23 cellular contexts compared by ENCODE assay signal in the genomic region with DNA sequence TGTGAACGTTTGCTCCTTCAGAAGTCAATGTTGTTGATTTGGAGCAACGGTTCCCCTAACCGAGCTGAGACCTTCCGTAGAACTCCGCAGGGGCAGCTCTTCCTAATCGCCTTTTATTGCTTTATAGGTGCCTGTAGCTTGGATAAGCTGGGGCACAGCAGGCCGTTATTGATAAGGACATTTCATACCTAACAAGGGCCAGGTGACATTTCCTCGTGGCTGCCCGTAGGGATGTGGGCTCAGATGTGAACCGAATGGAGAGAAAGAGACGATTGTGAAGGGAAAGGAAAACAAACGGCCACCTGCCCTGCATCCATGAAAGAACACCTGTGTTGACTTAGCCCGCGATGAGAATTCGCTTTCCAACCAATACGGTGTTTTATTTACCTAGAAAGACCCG. TPM values are rescaled to one million over a fixed set of nuclear protein-coding genes. Genes with fewer than 3 reads are reported as not detected.
DNase-seq lines count a peak whose midpoint lies in the region; ATAC-seq and TF ChIP-seq lines count a peak whose summit lies in the region.
"Had no signal": no experiment of that assay in that cellular context is flagged by ENCODE, and none has a peak within 500 bp of the region (broad histone marks: within the 10 kb centered on the region; RNA-seq: fewer than 3 reads in every experiment).

No MANE protein-coding gene starts in this region.

- intact Hi-C loops in MCF 10A (cut with micrococcal nuclease), result no loop called here

- H2AFZ ChIP-seq in osteoblast (ENCODE audit: low read length), result no peak overlapping the region

- no TSS peak for BruUV-seq in MCF 10A (replicated peaks; lab: Mats Ljungman, UMichigan)

- no peak overlapping the region for H3K27ac ChIP-seq in osteoblast (ENCODE audit: low read depth, low read length)
- H3K27ac ChIP-seq: C4-2B, esophagus squamous epithelium, testis had no signal

- H3K79me2 ChIP-seq in osteoblast (ENCODE audit: insufficient read depth, low read length), result no peaks in the 10 kb centered on the region

- peaks cover 34% of the 10 kb centered on the region for H3K27me3 Mint-ChIP-seq in MCF 10A (ENCODE audit: insufficient read depth, unreplicated experiment)

- no peak for TF ChIP-seq CTCF in osteoblast (IDR thresholded peaks at IDR 0.05; ENCODE audit: extremely low read depth, low read depth, low read length)
- no peak for TF ChIP-seq CTCF in MCF 10A (IDR thresholded peaks at IDR 0.05; ENCODE audit: unreplicated experiment)

- POLR2A ChIA-PET in MCF 10A (lab: Yijun Ruan, JAX), result no interaction called here

- no peaks in the 10 kb centered on the region for H3K27me3 ChIP-seq in osteoblast (ENCODE audit: insufficient read depth, low read length)
- H3K27me3 ChIP-seq: testis had no signal

- ATAC-seq in HG03039 (IDR thresholded peaks at IDR 0.05; ENCODE audit: unreplicated experiment), result no peak
- ATAC-seq: activated CD4-positive, CD25-positive, alpha-beta regulatory T cell treated with anti-CD3 and anti-CD28 coated beads, Interleukin-2, amount 50 U/mL, for 24 hours; activated naive CD4-positive, alpha-beta T cell treated with anti-CD3 and anti-CD28 coated beads, Interleukin-2, amount 50 U/mL, for 72 hours; activated T-cell treated with anti-CD3 and anti-CD28 coated beads, Interleukin-2, amount 50 U/mL, for 4 hours; naive thymus-derived CD8-positive, alpha-beta T cell; right cardiac atrium had no signal

- CTCF ChIA-PET in MCF 10A (lab: Yijun Ruan, JAX), result interaction anchor here (0.5 kb wide), 1 partner anchor 1208 kb away, joined by 3 read pairs; no protein-coding TSS in a partner anchor

- DNase-seq in DMS153 (lab: John Stamatoyannopoulos, UW), result peak; percentile 94
- DNase-seq in NCI-H146 (lab: John Stamatoyannopoulos, UW), result peak; percentile 99
- DNase-seq in NCI-H69 (lab: John Stamatoyannopoulos, UW), result peak; percentile 76
- DNase-seq in osteoblast (ENCODE audit: insufficient read length, low spot score, missing footprints), result peak; percentile 48
- no peak for DNase-seq in Ammon's horn (ENCODE audit: low spot score)
- no peak for DNase-seq in medulla oblongata (ENCODE audit: extremely low spot score)
- no peak for DNase-seq in MCF 10A (ENCODE audit: unreplicated experiment)
- DNase-seq: activated T-cell treated with anti-CD3 and anti-CD28 coated beads, Interleukin-2, amount 50 U/mL, for 4 hours; DMS79; effector memory CD4-positive, alpha-beta T cell; esophagus squamous epithelium; HFFc6; MM.1S; naive thymus-derived CD8-positive, alpha-beta T cell; stimulated activated CD4-positive, alpha-beta T cell treated with anti-CD3 and anti-CD28 coated beads, Interleukin-15, amount 100 ng/mL, for 24 hours; T1000; testis had no signal

- H3K27ac Mint-ChIP-seq in MCF 10A (ENCODE audit: low read depth, unreplicated experiment), result no peak overlapping the region
- H3K27ac Mint-ChIP-seq: activated naive CD4-positive, alpha-beta T cell treated with anti-CD3 and anti-CD28 coated beads, Interleukin-2, amount 50 U/mL, for 72 hours; HFFc6; memory B cell; naive thymus-derived CD8-positive, alpha-beta T cell had no signal

- peaks cover 5% of the 10 kb centered on the region for H3K4me1 Mint-ChIP-seq in MCF 10A (ENCODE audit: insufficient read depth, unreplicated experiment)
- H3K4me1 Mint-ChIP-seq: memory B cell had no signal

- H3K4me3 ChIP-seq in osteoblast (ENCODE audit: insufficient read depth, low read length), result no peak overlapping the region
- H3K4me3 ChIP-seq: esophagus squamous epithelium, testis had no signal

- no peaks in the 10 kb centered on the region for H3K9me3 Mint-ChIP-seq in MCF 10A (ENCODE audit: unreplicated experiment)
- H3K9me3 Mint-ChIP-seq: activated naive CD4-positive, alpha-beta T cell treated with anti-CD3 and anti-CD28 coated beads, Interleukin-2, amount 50 U/mL, for 72 hours; activated T-cell treated with anti-CD3 and anti-CD28 coated beads, Interleukin-2, amount 50 U/mL, for 4 hours; memory B cell; naive thymus-derived CD8-positive, alpha-beta T cell had no signal

- no peaks in the 10 kb centered on the region for H4K20me1 ChIP-seq in osteoblast (ENCODE audit: insufficient read depth, low read length)

- no peaks in the 10 kb centered on the region for H3K4me1 ChIP-seq in osteoblast (ENCODE audit: insufficient read depth, low read length)

- no peaks in the 10 kb centered on the region for H3K36me3 ChIP-seq in osteoblast (ENCODE audit: insufficient read depth, low read length)
- H3K36me3 ChIP-seq: esophagus squamous epithelium had no signal

- no peak overlapping the region for H3K4me3 Mint-ChIP-seq in MCF 10A (ENCODE audit: unreplicated experiment)
- H3K4me3 Mint-ChIP-seq: activated T-cell treated with anti-CD3 and anti-CD28 coated beads, Interleukin-2, amount 50 U/mL, for 4 hours; HFFc6; memory B cell; naive thymus-derived CD8-positive, alpha-beta T cell had no signal

- H3K4me2 ChIP-seq in osteoblast (ENCODE audit: insufficient read depth, low read length), result no peak overlapping the region

- H3K9me3 ChIP-seq in osteoblast (ENCODE audit: low read depth, low read length), result no peaks in the 10 kb centered on the region
- H3K9me3 ChIP-seq: esophagus squamous epithelium, testis had no signal

- H3K36me3 Mint-ChIP-seq in MCF 10A (ENCODE audit: insufficient read depth, unreplicated experiment), result no peaks in the 10 kb centered on the region
- H3K36me3 Mint-ChIP-seq: activated naive CD4-positive, alpha-beta T cell treated with anti-CD3 and anti-CD28 coated beads, Interleukin-2, amount 50 U/mL, for 72 hours; memory B cell; naive thymus-derived CD8-positive, alpha-beta T cell had no signal

RNA-seq across cellular contexts. Expression of gene DACT2, which starts 53.3 kb away (rescaled TPM):
- not detected in 2 replicates for total RNA-seq in osteoblast
- not detected in 2 replicates for total RNA-seq in MCF 10A (2022)
- total RNA-seq: activated naive CD4-positive, alpha-beta T cell treated with anti-CD3 and anti-CD28 coated beads, Interleukin-2, amount 50 U/mL, for 72 hours; activated T-cell treated with anti-CD3 and anti-CD28 coated beads, Interleukin-2, amount 50 U/mL, for 4 hours; HFFc6; naive thymus-derived CD8-positive, alpha-beta T cell had no signal

Comparison
In these comparisons a context has a peak if more than half of its experiments do, and no peak if none do; other contexts are left out.
1. DNase-seq: peak in DMS153 (single experiment), NCI-H146 (single experiment), NCI-H69 (single experiment) and osteoblast (single experiment); none in Ammon's horn (single experiment), medulla oblongata (single experiment) and MCF 10A (single experiment).